9 cellular contexts compared by ENCODE assay signal in genomic region chr1:243264718-243265117, GRCh38. TPM values are rescaled to one million over a fixed set of nuclear protein-coding genes. Genes with fewer than 3 reads are reported as not detected.
DNase-seq lines count a peak whose midpoint lies in the region; ATAC-seq and TF ChIP-seq lines count a peak whose summit lies in the region.
"Had no signal": no experiment of that assay in that cellular context is flagged by ENCODE, and none has a peak within 500 bp of the region (broad histone marks: within the 10 kb centered on the region; RNA-seq: fewer than 3 reads in every experiment).

No MANE protein-coding gene starts in this region.

- TF ChIP-seq CTCF in epithelial cell of esophagus (IDR thresholded peaks at IDR 0.05; ENCODE audit: insufficient read depth, low read depth, low read length, missing control alignments) (no peak), adrenal gland (IDR thresholded peaks at IDR 0.05) (no peak)

- 52 to 58% (median 55%) methylated on average over 2 of the region's 2 CpGs for WGBS in adrenal gland, 4 donors

- no peaks in the 10 kb centered on the region for H3K36me3 ChIP-seq in adrenal gland (replicated peaks in 1 of 2)

- peak; percentile 83 for DNase-seq in NOMO-1 treated with DMSO at 0.1 percent for 48 hours (lab: John Stamatoyannopoulos, UW; ENCODE audit: unreplicated experiment)
- peak; percentile 49 for DNase-seq in epithelial cell of esophagus (ENCODE audit: low read depth)
- peak; percentile 78 for DNase-seq in pons (ENCODE audit: low spot score)
- no peak for DNase-seq in adrenal gland
- DNase-seq: activated CD8-positive, alpha-beta memory T cell treated with anti-CD3 and anti-CD28 coated beads, Interleukin-2, amount 50 U/mL, for 48 hours had no signal

- no peak for TF ChIP-seq POLR2A in adrenal gland (IDR thresholded peaks at IDR 0.05)

- peak overlapping the region in 2 of 5 donors; percentile 65 to 69 for H3K27ac ChIP-seq in adrenal gland

- peak; percentile 89 for ATAC-seq in GM19438 (IDR thresholded peaks at IDR 0.05; ENCODE audit: low read depth, unreplicated experiment)
- ATAC-seq in GM21737 (IDR thresholded peaks at IDR 0.05; ENCODE audit: unreplicated experiment): no peak
- ATAC-seq in GM18517 (IDR thresholded peaks at IDR 0.05; ENCODE audit: unreplicated experiment): no peak
- no peak for ATAC-seq in HG03342 (IDR thresholded peaks at IDR 0.05; ENCODE audit: unreplicated experiment)

- H3K4me3 ChIP-seq in epithelial cell of esophagus (ENCODE audit: low read length) (no peak overlapping the region), adrenal gland (no peak overlapping the region)

- peaks cover 8 to 41% of the 10 kb centered on the region in 2 donors for H3K4me1 ChIP-seq in adrenal gland (replicated peaks in 1 of 2)

- H3K27me3 ChIP-seq in adrenal gland: no peaks in the 10 kb centered on the region

- intact Hi-C loops in adrenal gland (cut with DNase I): no loop called here

- H3K9me3 ChIP-seq in adrenal gland (replicated peaks in 1 of 3): no peaks in the 10 kb centered on the region

RNA-seq across cellular contexts. Expression of gene SDCCAG8, which starts 8.9 kb away (rescaled TPM):
- 10 to 100 TPM; 30.0 to 60.9 (median 44.5) TPM for total RNA-seq in adrenal gland
- polyA plus RNA-seq in adrenal gland: 10 to 100 TPM; 22.5 to 59.3 (median 30.5) TPM

RNA-seq across cellular contexts. Expression of gene CEP170, which starts 9.6 kb away (rescaled TPM):
- 10 to 100 TPM; 28.6 to 56.2 (median 43.2) TPM for total RNA-seq in adrenal gland
- polyA plus RNA-seq in adrenal gland: 10 to 100 TPM; 15.5 to 35.2 (median 27.3) TPM

Comparison
In these comparisons a context has a peak if more than half of its experiments do, and no peak if none do; other contexts are left out.
1. DNase-seq: peak in NOMO-1 treated with DMSO at 0.1 percent for 48 hours (single experiment), epithelial cell of esophagus (single experiment) and pons (single experiment); none in adrenal gland (0 of 7).